In the genomic region with DNA sequence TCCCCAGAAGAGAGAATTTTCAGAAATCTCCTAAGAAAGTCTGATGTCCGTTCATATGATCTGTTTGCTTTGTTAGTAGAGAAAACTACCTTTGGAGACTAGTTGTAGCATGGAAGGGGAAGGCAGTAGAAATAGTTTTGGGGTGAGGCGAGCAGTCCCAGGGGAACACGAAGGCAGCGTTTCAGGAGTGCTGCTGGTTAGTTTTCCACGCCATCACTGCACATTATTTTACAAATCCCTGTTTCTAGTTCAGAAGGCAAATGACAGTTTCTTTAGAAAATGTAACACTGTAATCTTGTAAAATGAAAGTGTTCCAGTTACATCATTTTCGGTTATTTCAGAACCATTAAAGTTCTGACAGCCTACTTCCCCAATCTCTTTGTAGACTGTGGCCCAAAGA, we compare ENCODE assay signal across 8 cellular contexts. TPM values are rescaled to one million over a fixed set of nuclear protein-coding genes. Genes with fewer than 3 reads are reported as not detected.
DNase-seq lines count a peak whose midpoint lies in the region; ATAC-seq and TF ChIP-seq lines count a peak whose summit lies in the region.
"Not testable (repeated sequence)": the region's sequence is repeated elsewhere in the genome, so short reads cannot be mapped to it uniquely, and the experiment has no call there.

No MANE protein-coding gene starts in this region.

- H3K9ac ChIP-seq in OCI-LY1 (ENCODE audit: low read length) = peak overlapping the region; percentile 52

- not testable (repeated sequence) for H3F3A ChIP-seq in OCI-LY1 (ENCODE audit: insufficient read depth, low read length)

- not testable (repeated sequence) for H3K36me3 Mint-ChIP-seq in activated CD4-positive, alpha-beta T cell treated with anti-CD3 and anti-CD28 coated beads, Interleukin-2, amount 10 ng/mL, durations not matched to agents 24 days and 14 days (ENCODE audit: low read depth)

- not testable (repeated sequence) for H3K9me3 ChIP-seq in OCI-LY1 (ENCODE audit: low read length); thoracic aorta

- not testable (repeated sequence) for H3K27me3 ChIP-seq in ACC112 (ENCODE audit: insufficient read depth, low read length); OCI-LY1 (ENCODE audit: insufficient read depth, low read length); brain microvascular endothelial cell (replicated peaks); thoracic aorta (replicated peaks; ENCODE audit: insufficient read depth)

- not testable (repeated sequence) for H3K27me3 Mint-ChIP-seq in activated CD4-positive, alpha-beta T cell treated with anti-CD3 and anti-CD28 coated beads, Interleukin-2, amount 10 ng/mL, durations not matched to agents 24 days and 14 days

- H3K4me3 Mint-ChIP-seq in activated CD4-positive, alpha-beta T cell treated with anti-CD3 and anti-CD28 coated beads, Interleukin-2, amount 10 ng/mL, durations not matched to agents 24 days and 14 days = not testable (repeated sequence)

- not testable (repeated sequence) for H3K79me2 ChIP-seq in ACC112 (ENCODE audit: control insufficient read depth, insufficient read depth, low read length, unreplicated experiment); OCI-LY1 (ENCODE audit: insufficient read depth, low read length)

- DNase-seq in activated CD4-positive, alpha-beta T cell treated with anti-CD3 and anti-CD28 coated beads, Interleukin-2, amount 10 ng/mL, durations not matched to agents 24 days and 14 days = peak; percentile 26
- DNase-seq in brain microvascular endothelial cell = peak; percentile 11
- DNase-seq in fibroblast of mammary gland (ENCODE audit: low read depth) = peak; percentile 42
- not testable (repeated sequence) for DNase-seq in Right ventricle myocardium superior; thoracic aorta (ENCODE audit: low spot score)
- DNase-seq in myocyte (ENCODE audit: low read depth) = peak; percentile 20

- peak overlapping the region; percentile 55; the same call in 1 of the 2 replicates for H3K4me2 ChIP-seq in OCI-LY1 (ENCODE audit: low read length)

- not testable (repeated sequence) for H3K9me2 ChIP-seq in OCI-LY1 (ENCODE audit: low read depth, low read length)

- TF ChIP-seq CTCF in OCI-LY1 (IDR thresholded peaks at IDR 0.05; ENCODE audit: low read length); brain microvascular endothelial cell (IDR thresholded peaks at IDR 0.05; ENCODE audit: low read depth, low read length, missing control alignments); fibroblast of mammary gland (conservative IDR thresholded peaks at IDR 0.05; ENCODE audit: control insufficient read depth, insufficient read depth, low read depth, low read length); thoracic aorta (IDR thresholded peaks at IDR 0.05): not testable (repeated sequence)

- H3K9me3 Mint-ChIP-seq in activated CD4-positive, alpha-beta T cell treated with anti-CD3 and anti-CD28 coated beads, Interleukin-2, amount 10 ng/mL, durations not matched to agents 24 days and 14 days = not testable (repeated sequence)

- not testable (repeated sequence) for H3K27ac Mint-ChIP-seq in activated CD4-positive, alpha-beta T cell treated with anti-CD3 and anti-CD28 coated beads, Interleukin-2, amount 10 ng/mL, durations not matched to agents 24 days and 14 days

- peak overlapping the region; percentile 38 for H2AFZ ChIP-seq in ACC112 (ENCODE audit: low read length, unreplicated experiment)
- H2AFZ ChIP-seq in OCI-LY1 (ENCODE audit: low read length) = not testable (repeated sequence)

- H3K4me1 ChIP-seq in ACC112 (ENCODE audit: control insufficient read depth, insufficient read depth, low read length, unreplicated experiment) = not testable (repeated sequence)
- H3K4me1 ChIP-seq in OCI-LY1 (ENCODE audit: insufficient read depth, low read length, severe bottlenecking) (peaks cover 40% of the 10 kb centered on the region), thoracic aorta (ENCODE audit: control insufficient read depth in 1 of 2, low read depth in 2 of 2) (peaks cover 0 to 12% of the 10 kb centered on the region in 2 donors)

- H4K20me1 ChIP-seq in OCI-LY1 (ENCODE audit: insufficient read depth, low read length) = not testable (repeated sequence)

- H3K27ac ChIP-seq in ACC112 (ENCODE audit: low read depth, low read length) (peak overlapping the region; percentile 52), OCI-LY1 (ENCODE audit: low read depth, low read length, poor library complexity, severe bottlenecking) (peak overlapping the region; percentile 90), thoracic aorta (peak overlapping the region; percentile 44 to 70)
- H3K27ac ChIP-seq in brain microvascular endothelial cell = not testable (repeated sequence)

- intact Hi-C loops in activated CD4-positive, alpha-beta T cell treated with anti-CD3 and anti-CD28 coated beads, Interleukin-2, amount 10 ng/mL, durations not matched to agents 24 days and 14 days (cut with micrococcal nuclease); Right ventricle myocardium superior (cut with DNase I): not testable (repeated sequence)

- H3K4me3 ChIP-seq in ACC112 (ENCODE audit: low read depth, low read length) (peak overlapping the region; percentile 50), thoracic aorta (peak overlapping the region; percentile 54)
- not testable (repeated sequence) for H3K4me3 ChIP-seq in OCI-LY1 (ENCODE audit: low read depth, low read length, poor library complexity, severe bottlenecking); brain microvascular endothelial cell (ENCODE audit: low read depth, low read length); fibroblast of mammary gland (ENCODE audit: control insufficient read depth, low read depth, low read length)

- in situ Hi-C loops in brain microvascular endothelial cell (cut with HindIII; ENCODE audit: low pct_ligation_motif_present, low sequenced_read_pairs) = not testable (repeated sequence)

- peaks cover 15% of the 10 kb centered on the region for H3K4me1 Mint-ChIP-seq in activated CD4-positive, alpha-beta T cell treated with anti-CD3 and anti-CD28 coated beads, Interleukin-2, amount 10 ng/mL, durations not matched to agents 24 days and 14 days

- ATAC-seq in Right ventricle myocardium superior (ENCODE audit: poor library complexity) = peak; percentile 39
- not testable (repeated sequence) for ATAC-seq in thoracic aorta (ENCODE audit: insufficient number of reproducible peaks, low FRiP score, low read depth)

- H3K36me3 ChIP-seq in ACC112 (ENCODE audit: insufficient read depth, low read length); OCI-LY1 (ENCODE audit: insufficient read depth, low read length); brain microvascular endothelial cell (replicated peaks); thoracic aorta: not testable (repeated sequence)

RNA-seq across cellular contexts. Expression of gene UQCRC2, which starts 16.9 kb away (rescaled TPM):
- total RNA-seq in activated CD4-positive, alpha-beta T cell treated with anti-CD3 and anti-CD28 coated beads, Interleukin-2, amount 10 ng/mL, durations not matched to agents 24 days and 14 days = 256 and 266 TPM in 2 replicates
- total RNA-seq in Right ventricle myocardium superior (931 TPM), myocyte (220 and 298 TPM in 2 replicates), thoracic aorta (100 to 1,000 TPM in 1 of 2 donors, 10 to 100 TPM in 1; 79.5 to 122 TPM)
- 177 TPM for polyA plus RNA-seq in myocyte (2012)
